Comparison of ENCODE assay signal across 2 cellular contexts in genomic region chr4:75722417-75722816, GRCh38.
TF ChIP-seq lines count a peak whose summit lies in the region.

No MANE protein-coding gene starts in this region.

TF ChIP-seq in IMR-90, 13 proteins besides CTCF, POLR2A, EP300 and RAD21:
- no peak for TF ChIP-seq MXI1 (IDR thresholded peaks at IDR 0.05; ENCODE audit: borderline replicate concordance, low read depth, low read length)
- TF ChIP-seq RCOR1 (IDR thresholded peaks at IDR 0.05; ENCODE audit: insufficient replicate concordance, low read length): no peak
- no peak for TF ChIP-seq NFE2L2 (IDR thresholded peaks at IDR 0.05; ENCODE audit: low read depth, low read length)
- no peak for TF ChIP-seq USF2 (IDR thresholded peaks at IDR 0.05; ENCODE audit: low read depth, low read length)
TF ChIP-seq in IMR-90: peak in this region for 0.

TF ChIP-seq in K562, 482 proteins besides CTCF, POLR2A, EP300 and RAD21:
- TF ChIP-seq ZNF316 (IDR thresholded peaks at IDR 0.05): peak; percentile 72
- peak; percentile 67 for TF ChIP-seq NFE2 (IDR thresholded peaks at IDR 0.05; ENCODE audit: low read depth)
- no peak for TF ChIP-seq ETV1 (tag; conservative IDR thresholded peaks at IDR 0.05; ENCODE audit: low read depth)
- TF ChIP-seq C11orf30 (IDR thresholded peaks at IDR 0.05; ENCODE audit: low read depth): peak; percentile 58
